ENCODE assay signal across 20 cellular contexts in the genomic region with DNA sequence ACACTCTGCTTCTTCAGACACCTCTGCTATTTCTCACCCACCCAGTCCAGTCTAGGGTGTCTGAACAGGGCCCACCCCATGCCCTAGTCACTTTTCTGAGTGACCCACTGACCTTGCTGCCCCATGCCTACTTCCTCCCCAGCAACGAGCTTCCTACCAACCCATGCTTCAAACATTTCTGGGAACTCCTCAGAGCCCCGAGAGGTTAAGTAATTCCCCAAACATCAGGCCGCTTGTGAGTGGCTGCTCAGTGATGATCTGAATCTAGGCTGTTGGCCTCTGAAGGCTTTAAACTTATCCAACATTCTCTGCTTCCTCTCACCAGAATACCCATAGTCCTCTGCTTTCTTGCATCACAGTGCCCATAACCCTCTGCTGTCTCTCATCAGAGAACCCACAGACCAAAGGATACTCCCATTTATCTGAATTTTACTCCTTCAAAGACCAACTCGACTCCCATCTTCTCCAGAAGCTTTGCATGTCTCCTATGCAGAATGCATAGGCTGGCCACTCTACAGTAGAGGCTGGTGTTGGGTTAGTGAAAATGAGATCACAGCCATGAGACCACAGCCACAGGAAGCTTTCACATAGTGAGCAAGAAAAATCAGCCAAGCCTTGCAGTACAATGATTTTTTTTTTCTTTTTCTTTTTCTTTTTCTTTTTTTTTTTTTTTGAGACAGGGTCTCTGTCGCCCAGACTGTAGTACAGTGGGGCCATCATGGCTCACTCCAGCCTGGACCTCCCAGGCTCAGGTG.
DNase-seq lines count a peak whose midpoint lies in the region; ATAC-seq, FAIRE-seq and TF ChIP-seq lines count a peak whose summit lies in the region.
"Had no signal": no experiment of that assay in that cellular context is flagged by ENCODE, and none has a peak within 500 bp of the region (broad histone marks: within the 10 kb centered on the region; RNA-seq: fewer than 3 reads in every experiment).

No MANE protein-coding gene starts in this region.

- H3K4me3 Mint-ChIP-seq in Calu3 (ENCODE audit: low read depth, unreplicated experiment) = no peak overlapping the region
- H3K4me3 Mint-ChIP-seq: CD4-positive, alpha-beta T cell had no signal

- H3K27ac ChIP-seq in kidney (ENCODE audit: low read depth in 2 of 2, low read length in 2 of 2) = no peak overlapping the region
- H3K27ac ChIP-seq: coronary artery, epithelial cell of prostate, PC-9 had no signal

- FAIRE-seq in kidney (lab: Jason Lieb, UNC) (no peak), RCC 7860 (lab: Jason Lieb, UNC) (no peak)
- FAIRE-seq: A204.1, GM12891, islet of Langerhans had no signal

- peaks cover 0 to under 1% of the 10 kb centered on the region in 2 donors for H3K4me1 ChIP-seq in kidney (ENCODE audit: control insufficient read depth in 1 of 2, insufficient read depth in 1 of 2, low read depth in 1 of 2, low read length in 2 of 2)

- no TSS peak for BruUV-seq in Calu3 (replicated peaks; lab: Mats Ljungman, UMichigan)

- CTCF ChIA-PET in Calu3 (lab: Charles Lee) = no interaction called here

- H3K36me3 Mint-ChIP-seq in Calu3 (ENCODE audit: insufficient read depth, unreplicated experiment) = no peaks in the 10 kb centered on the region

- peaks cover 9% of the 10 kb centered on the region for H3K4me1 Mint-ChIP-seq in Calu3 (ENCODE audit: low read depth, unreplicated experiment)

- H3K4me3 ChIP-seq in kidney (ENCODE audit: low read length in 2 of 2) = no peak overlapping the region
- H3K4me3 ChIP-seq: coronary artery, PC-9 had no signal

- H3K9ac ChIP-seq in kidney (ENCODE audit: low read length in 2 of 2) = no peak overlapping the region

- H3K27me3 Mint-ChIP-seq in Calu3 (ENCODE audit: unreplicated experiment) = no peaks in the 10 kb centered on the region
- H3K27me3 Mint-ChIP-seq: CD4-positive, alpha-beta T cell had no signal

- no peaks in the 10 kb centered on the region for H3K9me3 Mint-ChIP-seq in Calu3 (ENCODE audit: low read depth, unreplicated experiment)

- H3K27ac Mint-ChIP-seq in Calu3 (ENCODE audit: unreplicated experiment) = peak overlapping the region; percentile 30
- H3K27ac Mint-ChIP-seq: CD4-positive, alpha-beta T cell had no signal

- no peak for DNase-seq in Calu3
- DNase-seq in NCI-H1092 (lab: John Stamatoyannopoulos, UW) = no peak
- no peak for DNase-seq in kidney
- DNase-seq in RCC 7860 (ENCODE audit: low spot score) = no peak
- DNase-seq in C1 segment of cervical spinal cord (lab: John Stamatoyannopoulos, UW) = no peak
- DNase-seq: activated effector memory CD4-positive, alpha-beta T cell treated with anti-CD3 and anti-CD28 coated beads, Interleukin-2, amount 50 U/mL, for 16 hours; CD4-positive, alpha-beta T cell; NCI-H2081; NCI-H526; PC-9 had no signal

- no peaks in the 10 kb centered on the region for H3K36me3 ChIP-seq in kidney (ENCODE audit: control insufficient read depth in 1 of 2, insufficient read depth in 2 of 2, low read length in 2 of 2)

- peaks cover 0 to 3% of the 10 kb centered on the region in 2 donors for H3K9me3 ChIP-seq in kidney (ENCODE audit: control insufficient read depth in 1 of 2, low read length in 2 of 2)

- intact Hi-C loops in Calu3 (cut with micrococcal nuclease; ENCODE audit: unreplicated experiment) = loop anchor here (10.0 kb wide), 1 partner anchor 305 kb away; the partner anchor contains the start of gene LYPD1
- intact Hi-C loops in kidney (cut with DNase I) = no loop called here

- ATAC-seq in GM19023 (IDR thresholded peaks at IDR 0.05; ENCODE audit: unreplicated experiment) = peak; percentile 47
- ATAC-seq in HG02610 (IDR thresholded peaks at IDR 0.05; ENCODE audit: unreplicated experiment) = peak; percentile 52
- peak; percentile 60 for ATAC-seq in HG03354 (IDR thresholded peaks at IDR 0.05; ENCODE audit: poor library complexity, severe bottlenecking, unreplicated experiment)
- ATAC-seq: sciatic nerve, SK-N-SH treated with all-trans-retinoic acid at 6 μM for 48 hours had no signal

- TF ChIP-seq CTCF in Calu3 (IDR thresholded peaks at IDR 0.05; ENCODE audit: unreplicated experiment) = no peak
- no peak for TF ChIP-seq CTCF in kidney (IDR thresholded peaks at IDR 0.05; ENCODE audit: borderline replicate concordance, extremely low read depth, insufficient read depth)
